In genomic region chr14:54902143-54902520, GRCh38 we compare ENCODE assay signal across 8 cellular contexts. TPM values are rescaled to one million over a fixed set of nuclear protein-coding genes. Genes with fewer than 3 reads are reported as not detected.
DNase-seq lines count a peak whose midpoint lies in the region; ATAC-seq and TF ChIP-seq lines count a peak whose summit lies in the region.

No MANE protein-coding gene starts in this region.

- no CpG with 5 or more reads among the region's 37 CpGs for WGBS in trophoblast cell (ENCODE audit: extremely low coverage, insufficient coverage, insufficient read length)

- H3K79me1 ChIP-seq in trophoblast cell (ENCODE audit: low read length): peaks cover 7% of the 10 kb centered on the region

- peak overlapping the region; percentile 38 for H3K14ac ChIP-seq in trophoblast cell (ENCODE audit: low read length)

- H3K27ac ChIP-seq in trophoblast cell (ENCODE audit: low read depth, low read length) (no peak overlapping the region), upper lobe of right lung (peak overlapping the region; percentile 81)

- no peak overlapping the region for H2AK5ac ChIP-seq in trophoblast cell (ENCODE audit: low read length)

- peaks cover 4% of the 10 kb centered on the region for H3K79me2 ChIP-seq in trophoblast cell (ENCODE audit: control insufficient read depth, insufficient read depth, low read length, poor library complexity)

- H2AFZ ChIP-seq in trophoblast cell (ENCODE audit: insufficient read depth, low read length, poor library complexity): peak overlapping the region; percentile 90

- peak overlapping the region; percentile 41 for H2BK120ac ChIP-seq in trophoblast cell (ENCODE audit: insufficient read depth, low read length, poor library complexity)

- H3K27me3 ChIP-seq in trophoblast cell (ENCODE audit: insufficient read depth, low read length): peaks cover 6% of the 10 kb centered on the region
- no peaks in the 10 kb centered on the region for H3K27me3 ChIP-seq in upper lobe of right lung

- H4K12ac ChIP-seq in trophoblast cell (ENCODE audit: low read depth, low read length): peak overlapping the region; percentile 40

- peaks cover 4 to 5% of the 10 kb centered on the region in 2 experiments for H3K4me1 ChIP-seq in trophoblast cell (ENCODE audit: control insufficient read depth in 1 of 2, insufficient read depth in 2 of 2, low read length in 2 of 2)
- peaks cover 5% of the 10 kb centered on the region for H3K4me1 ChIP-seq in upper lobe of right lung

- H3K4me3 ChIP-seq in trophoblast cell (ENCODE audit: low read depth, low read length) (peak overlapping the region; percentile 79), upper lobe of right lung (peak overlapping the region; percentile 94)

- intact Hi-C loops in upper lobe of right lung (cut with DNase I): no loop called here

- H3K36me3 ChIP-seq in trophoblast cell (ENCODE audit: control insufficient read depth in 1 of 2, insufficient read depth in 2 of 2, low read length in 2 of 2) (no peaks in the 10 kb centered on the region), upper lobe of right lung (no peaks in the 10 kb centered on the region)

- peak overlapping the region; percentile 69 for H3K18ac ChIP-seq in trophoblast cell (ENCODE audit: low read length)

- no peak for TF ChIP-seq CTCF in upper lobe of right lung (IDR thresholded peaks at IDR 0.05)

- H4K91ac ChIP-seq in trophoblast cell (ENCODE audit: low read depth, low read length): peak overlapping the region; percentile 20

- peak overlapping the region; percentile 79 for H4K8ac ChIP-seq in trophoblast cell (ENCODE audit: low read depth, low read length)

- DNase-seq in DMS153 treated with DMSO at 0.1 percent for 48 hours (lab: John Stamatoyannopoulos, UW; ENCODE audit: unreplicated experiment) (peak; percentile 21), HT-29 (ENCODE audit: low spot score) (peak; percentile 75), RPMI8226 (peak; percentile 72), activated gamma-delta T cell (lab: John Stamatoyannopoulos, UW) (peak; percentile 85), glomerular visceral epithelial cell (ENCODE audit: extremely low spot score) (peak; percentile 71), trophoblast cell (peak; percentile 97 to 98), upper lobe of right lung (peak; percentile 91)

- H3K9ac ChIP-seq in trophoblast cell (ENCODE audit: low read length): peak overlapping the region; percentile 3

- no peak overlapping the region for H3K4ac ChIP-seq in trophoblast cell (ENCODE audit: low read depth, low read length)

- no peaks in the 10 kb centered on the region for H3K9me3 ChIP-seq in trophoblast cell (ENCODE audit: insufficient read depth, low read depth, low read length)
- H3K9me3 ChIP-seq in upper lobe of right lung: no peaks in the 10 kb centered on the region

- peak overlapping the region; percentile 82 for H3K4me2 ChIP-seq in trophoblast cell (ENCODE audit: low read length)

- H2BK12ac ChIP-seq in trophoblast cell (ENCODE audit: low read length): no peak overlapping the region

- no peak overlapping the region for H2BK5ac ChIP-seq in trophoblast cell (ENCODE audit: low read depth, low read length, poor library complexity)

- H3K23ac ChIP-seq in trophoblast cell (ENCODE audit: low read length): no peak overlapping the region

- ATAC-seq in GM21367 (IDR thresholded peaks at IDR 0.05; ENCODE audit: unreplicated experiment) (peak; percentile 45), upper lobe of right lung (peak; percentile 81)

RNA-seq across cellular contexts. Expression of gene GCH1, which starts 0.5 kb away (rescaled TPM):
- total RNA-seq in HT-29 (2014; rRNA removed; shearing (Covaris generic)): 11.5 and 11.8 TPM in 2 replicates
- 3.8 and 4.0 TPM in 2 replicates for polyA plus RNA-seq in trophoblast cell (2013)
- total RNA-seq in upper lobe of right lung: 14.3 TPM

Comparison
In these comparisons a context has a peak if more than half of its experiments do, and no peak if none do; other contexts are left out.
1. DNase-seq: peak in every context shown above with its lines; median percentile 98 in trophoblast cell; 91 in upper lobe of right lung; 85 in activated gamma-delta T cell; 75 in HT-29; 72 in RPMI8226; 71 in glomerular visceral epithelial cell; 21 in DMS153 treated with DMSO at 0.1 percent for 48 hours.